ENCODE assay signal across 16 cellular contexts in the genomic region with DNA sequence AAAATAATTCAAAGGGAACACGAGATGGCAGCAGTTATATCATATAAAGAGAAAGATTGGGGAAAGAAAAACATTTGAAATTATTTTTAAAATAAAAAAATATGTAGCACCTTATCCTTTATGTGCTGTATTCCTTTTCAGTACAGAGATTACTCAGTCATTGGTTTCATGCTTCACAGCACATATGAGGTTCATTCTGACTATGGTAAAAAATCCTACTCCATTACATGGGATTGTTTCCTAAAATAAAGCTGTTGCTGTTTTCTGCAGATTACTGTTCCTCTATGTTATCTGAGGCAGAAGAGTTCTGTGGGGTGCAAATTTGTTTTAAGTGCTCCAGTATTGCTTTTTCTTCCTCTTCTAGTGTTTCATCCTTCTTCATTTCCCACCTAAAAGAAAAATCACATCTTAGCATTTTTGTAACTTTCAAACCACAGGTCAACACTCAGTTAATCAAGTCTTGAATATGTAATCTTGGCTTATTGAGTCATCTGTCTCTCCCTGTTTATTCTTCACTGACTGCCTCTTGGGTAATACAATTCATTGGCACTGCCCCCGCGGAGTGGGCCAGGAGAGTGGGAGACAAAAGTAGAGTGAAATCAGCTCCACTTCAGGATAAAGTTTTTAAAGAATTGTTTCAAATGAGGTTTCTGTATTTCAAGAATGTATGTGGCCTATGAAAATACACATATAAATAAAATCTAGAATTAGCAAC.
A peak's percentile ranks its signal among the peaks of the same experiment; 100 is the strongest.
DNase-seq lines count a peak whose midpoint lies in the region; ATAC-seq and TF ChIP-seq lines count a peak whose summit lies in the region.
"Had no signal": no experiment of that assay in that cellular context is flagged by ENCODE, and none has a peak within 500 bp of the region (broad histone marks: within the 10 kb centered on the region; RNA-seq: fewer than 3 reads in every experiment).

No MANE protein-coding gene starts in this region.

- POLR2A ChIA-PET in HEK293 (lab: Yijun Ruan, JAX) = no interaction called here

- CTCF ChIA-PET in HEK293 (lab: Yijun Ruan, JAX) = no interaction called here

- H3K27me3 ChIP-seq in left lung = no peaks in the 10 kb centered on the region
- H3K27me3 ChIP-seq in esophagus squamous epithelium = no peaks in the 10 kb centered on the region
- H3K27me3 ChIP-seq: dorsolateral prefrontal cortex, foreskin keratinocyte, spleen had no signal

- H3K36me3 ChIP-seq in HEK293 (ENCODE audit: control insufficient read depth in 2 of 2, insufficient read depth in 1 of 2, low read length in 2 of 2) (no peaks in the 10 kb centered on the region), left lung (no peaks in the 10 kb centered on the region), esophagus squamous epithelium (no peaks in the 10 kb centered on the region), mucosa of descending colon (ENCODE audit: low read depth) (no peaks in the 10 kb centered on the region)
- H3K36me3 ChIP-seq: spleen had no signal

- peak; percentile 81 for ATAC-seq in left lung
- ATAC-seq in mucosa of descending colon = no peak
- ATAC-seq in HG02571 (IDR thresholded peaks at IDR 0.05; ENCODE audit: unreplicated experiment) = no peak
- ATAC-seq: foreskin keratinocyte had no signal

- no peak for TF ChIP-seq POLR2A in esophagus squamous epithelium (IDR thresholded peaks at IDR 0.05)

- DNase-seq in AG09309 (ENCODE audit: low read depth) = peak; percentile 8
- peak; percentile 19 for DNase-seq in astrocyte of the spinal cord (ENCODE audit: low read depth, low spot score)
- peak; percentile 31 to 35 for DNase-seq in left lung
- no peak for DNase-seq in esophagus squamous epithelium (lab: John Stamatoyannopoulos, UW)
- DNase-seq in mucosa of descending colon = no peak
- no peak for DNase-seq in cortex of kidney (lab: John Stamatoyannopoulos, UW)
- DNase-seq: DMS79, foreskin keratinocyte, MV-4-11, NCI-H2107, SHP77 treated with DMSO at 0.1 percent for 48 hours, spleen, T1000 had no signal

- H3K4me1 ChIP-seq in HEK293 (ENCODE audit: control insufficient read depth, insufficient read depth, low read length) = no peaks in the 10 kb centered on the region
- peaks cover 0 to 6% of the 10 kb centered on the region in 2 donors for H3K4me1 ChIP-seq in left lung
- no peaks in the 10 kb centered on the region for H3K4me1 ChIP-seq in esophagus squamous epithelium
- no peaks in the 10 kb centered on the region for H3K4me1 ChIP-seq in mucosa of descending colon (ENCODE audit: low read depth)
- H3K4me1 ChIP-seq: foreskin keratinocyte, spleen had no signal

- in situ Hi-C loops in astrocyte of the spinal cord (cut with HindIII; ENCODE audit: low sequenced_read_pairs) = no loop called here

- H3K4me3 ChIP-seq in AG09309 (ENCODE audit: control insufficient read depth, low read depth, low read length) = no peak overlapping the region
- H3K4me3 ChIP-seq in HEK293 (ENCODE audit: low read depth, low read length) = no peak overlapping the region
- no peak overlapping the region for H3K4me3 ChIP-seq in astrocyte of the spinal cord (ENCODE audit: low read depth, low read length)
- no peak overlapping the region for H3K4me3 ChIP-seq in left lung
- H3K4me3 ChIP-seq in esophagus squamous epithelium = no peak overlapping the region
- H3K4me3 ChIP-seq in mucosa of descending colon = no peak overlapping the region
- H3K4me3 ChIP-seq: dorsolateral prefrontal cortex, spleen had no signal

- 44 to 86% methylated on average over 3 of the region's 3 CpGs for WGBS in esophagus squamous epithelium, 2 donors

- no peak overlapping the region for H3K27ac ChIP-seq in HEK293 (ENCODE audit: extremely low read depth, low read depth, low read length)
- H3K27ac ChIP-seq in left lung = no peak overlapping the region
- H3K27ac ChIP-seq in esophagus squamous epithelium = no peak overlapping the region
- H3K27ac ChIP-seq: foreskin keratinocyte, spleen had no signal

- H3K9me3 ChIP-seq in HEK293 (ENCODE audit: control insufficient read depth, insufficient read depth, low read depth, low read length) = no peaks in the 10 kb centered on the region
- no peaks in the 10 kb centered on the region for H3K9me3 ChIP-seq in left lung
- H3K9me3 ChIP-seq in esophagus squamous epithelium = no peaks in the 10 kb centered on the region
- H3K9me3 ChIP-seq in mucosa of descending colon = peaks cover 2% of the 10 kb centered on the region
- H3K9me3 ChIP-seq: spleen had no signal

- TF ChIP-seq CTCF in AG09309 (IDR thresholded peaks at IDR 0.05; ENCODE audit: control insufficient read depth, insufficient read depth, low read depth, low read length, missing control alignments) (no peak), HEK293 (tag by site-specific recombination; IDR thresholded peaks at IDR 0.05) (no peak), astrocyte of the spinal cord (IDR thresholded peaks at IDR 0.05; ENCODE audit: low read depth, low read length) (no peak), left lung (IDR thresholded peaks at IDR 0.05) (no peak), esophagus squamous epithelium (IDR thresholded peaks at IDR 0.05) (no peak), mucosa of descending colon (IDR thresholded peaks at IDR 0.05) (no peak)

- intact Hi-C loops in left lung (cut with DNase I) (no loop called here), esophagus squamous epithelium (cut with DNase I) (no loop called here), mucosa of descending colon (cut with DNase I, micrococcal nuclease) (no loop called here)

TF ChIP-seq in HEK293, 187 proteins besides CTCF, POLR2A, EP300 and RAD21:
- TF ChIP-seq ZNF37A (tag by site-specific recombination; IDR thresholded peaks at IDR 0.05) (no peak), ZFHX2 (tag by site-specific recombination; conservative IDR thresholded peaks at IDR 0.05) (0 out of 2 replicates have a peak, but pooled peaks have one; percentile 12)

Comparison
In these comparisons a context has a peak if more than half of its experiments do, and no peak if none do; other contexts are left out.
1. DNase-seq: peak in AG09309 (single experiment), astrocyte of the spinal cord (single experiment) and left lung (2 of 2); none in esophagus squamous epithelium (single experiment), mucosa of descending colon (0 of 3) and cortex of kidney (single experiment).